1 cellular context compared by ENCODE assay signal in genomic region chr5:172984244-172984953, GRCh38.
A peak's percentile ranks its signal among the peaks of the same experiment; 100 is the strongest.
TF ChIP-seq lines count a peak whose summit lies in the region.

No MANE protein-coding gene starts in this region.

TF ChIP-seq in H1, 55 proteins besides CTCF, POLR2A, EP300 and RAD21 (continued from another document):
- no peak for TF ChIP-seq CHD7 (IDR thresholded peaks at IDR 0.05; ENCODE audit: insufficient replicate concordance, low read length)
- 0 out of 2 replicates have a peak, but pooled peaks have one; percentile 13 for TF ChIP-seq YY1 (IDR thresholded peaks at IDR 0.05; ENCODE audit: low read depth, low read length)
- TF ChIP-seq TAF7 (optimal IDR thresholded peaks at IDR 0.05; ENCODE audit: borderline replicate concordance, low read depth, low read length), result no peak
- TF ChIP-seq NANOG (IDR thresholded peaks at IDR 0.05; ENCODE audit: insufficient read depth, low read depth, low read length, poor library complexity, severe bottlenecking), result no peak
- TF ChIP-seq CHD1 (IDR thresholded peaks at IDR 0.05; ENCODE audit: low read depth, low read length), result no peak
- peak; percentile 44; the same call in 1 of the 2 replicates for TF ChIP-seq CEBPB (IDR thresholded peaks at IDR 0.05; ENCODE audit: low read depth, low read length)
- no peak for TF ChIP-seq SRF (IDR thresholded peaks at IDR 0.05; ENCODE audit: low read depth, low read length)
- TF ChIP-seq ZNF274 (IDR thresholded peaks at IDR 0.05; ENCODE audit: borderline replicate concordance, extremely low read depth, low read length), result no peak
- TF ChIP-seq HDAC2 (IDR thresholded peaks at IDR 0.05; ENCODE audit: borderline replicate concordance in 1 of 2, low read depth in 2 of 2, low read length in 2 of 2), result no peak
- no peak for TF ChIP-seq SP4 (IDR thresholded peaks at IDR 0.05; ENCODE audit: low read length)
- TF ChIP-seq BRCA1 (IDR thresholded peaks at IDR 0.05; ENCODE audit: low read depth, low read length), result no peak
- no peak for TF ChIP-seq E2F6 (IDR thresholded peaks at IDR 0.05)
- TF ChIP-seq MAFK (IDR thresholded peaks at IDR 0.05; ENCODE audit: low read depth, low read length), result peak; percentile 61; the same call in 1 of the 2 replicates
- TF ChIP-seq BACH1 (IDR thresholded peaks at IDR 0.05; ENCODE audit: low read length), result peak; percentile 63
- no peak for TF ChIP-seq CHD2 (IDR thresholded peaks at IDR 0.05; ENCODE audit: low read length)
- peak; percentile 72 for TF ChIP-seq POLR2AphosphoS5 (IDR thresholded peaks at IDR 0.05; ENCODE audit: low read depth, low read length)
- no peak; the same call in 1 of the 2 replicates for TF ChIP-seq TBP (IDR thresholded peaks at IDR 0.05; ENCODE audit: low read depth, low read length)
- peak; percentile 62 for TF ChIP-seq MAX (IDR thresholded peaks at IDR 0.05)
- no peak for TF ChIP-seq RNF2 (IDR thresholded peaks at IDR 0.05; ENCODE audit: borderline replicate concordance, low read depth, low read length, missing control alignments, poor library complexity, severe bottlenecking)
- TF ChIP-seq USF2 (IDR thresholded peaks at IDR 0.05; ENCODE audit: low read length), result no peak
- TF ChIP-seq SP1 (IDR thresholded peaks at IDR 0.05; ENCODE audit: low read depth, low read length), result no peak
- TF ChIP-seq KDM1A (IDR thresholded peaks at IDR 0.05; ENCODE audit: borderline replicate concordance, low read length), result no peak
- no peak for TF ChIP-seq CBX8 (IDR thresholded peaks at IDR 0.05; ENCODE audit: borderline replicate concordance, low read depth, low read length)
- TF ChIP-seq ASH2L (IDR thresholded peaks at IDR 0.05; ENCODE audit: low read length), result no peak
- no peak for TF ChIP-seq SUZ12 (IDR thresholded peaks at IDR 0.05; ENCODE audit: low read length)
- no peak for TF ChIP-seq JUND (IDR thresholded peaks at IDR 0.05; ENCODE audit: low read length)
- TF ChIP-seq JUN (IDR thresholded peaks at IDR 0.05; ENCODE audit: low read depth, low read length), result no peak
- TF ChIP-seq CREB1 (IDR thresholded peaks at IDR 0.05), result no peak
- TF ChIP-seq CTBP2 (IDR thresholded peaks at IDR 0.05; ENCODE audit: borderline replicate concordance, insufficient read depth, insufficient read length, low read length), result no peak
- no peak for TF ChIP-seq SIN3A (conservative IDR thresholded peaks at IDR 0.05 in 1 of 2, IDR thresholded peaks at IDR 0.05 in 1 of 2; ENCODE audit: low read depth in 1 of 2, low read length in 2 of 2)
- no peak for TF ChIP-seq PHF8 (conservative IDR thresholded peaks at IDR 0.05; ENCODE audit: low read depth, low read length)
- TF ChIP-seq HDAC6 (IDR thresholded peaks at IDR 0.05; ENCODE audit: low read depth, low read length), result no peak
- TF ChIP-seq SAP30 (IDR thresholded peaks at IDR 0.05; ENCODE audit: insufficient read depth, insufficient replicate concordance, low read length), result peak; percentile 5
- no peak for TF ChIP-seq SIRT6 (IDR thresholded peaks at IDR 0.05; ENCODE audit: low read length)
- TF ChIP-seq RXRA (IDR thresholded peaks at IDR 0.05; ENCODE audit: insufficient read depth, low read depth, low read length), result no peak
- no peak for TF ChIP-seq SIX5 (IDR thresholded peaks at IDR 0.05; ENCODE audit: low read depth, low read length)
- TF ChIP-seq EGR1 (IDR thresholded peaks at IDR 0.05; ENCODE audit: borderline replicate concordance, low read depth, low read length), result no peak
- TF ChIP-seq RBBP5 (IDR thresholded peaks at IDR 0.05; ENCODE audit: borderline replicate concordance, low read depth, low read length), result no peak
- TF ChIP-seq ATF2 (IDR thresholded peaks at IDR 0.05; ENCODE audit: low read length), result no peak
- no peak for TF ChIP-seq NRF1 (IDR thresholded peaks at IDR 0.05; ENCODE audit: low read depth, low read length)
- no peak for TF ChIP-seq TEAD4 (IDR thresholded peaks at IDR 0.05; ENCODE audit: low read depth, low read length)
- no peak for TF ChIP-seq KDM5A (IDR thresholded peaks at IDR 0.05; ENCODE audit: low read length)
- no peak for TF ChIP-seq CBX5 (IDR thresholded peaks at IDR 0.05; ENCODE audit: low read depth, low read length)
- TF ChIP-seq ATF3 (IDR thresholded peaks at IDR 0.05; ENCODE audit: insufficient read depth, low read depth, low read length), result no peak
- TF ChIP-seq EZH2 (IDR thresholded peaks at IDR 0.05; ENCODE audit: low read depth, low read length, severe bottlenecking), result no peak
- no peak for TF ChIP-seq TCF12 (IDR thresholded peaks at IDR 0.05; ENCODE audit: low read depth, low read length)
- no peak for TF ChIP-seq GTF2F1 (IDR thresholded peaks at IDR 0.05; ENCODE audit: borderline replicate concordance, low read depth, low read length)
- TF ChIP-seq GABPA (IDR thresholded peaks at IDR 0.05; ENCODE audit: borderline replicate concordance, insufficient read depth, low read length), result no peak
- TF ChIP-seq TAF1 (IDR thresholded peaks at IDR 0.05; ENCODE audit: low read depth, low read length), result 0 out of 2 replicates have a peak, but pooled peaks have one; percentile 61
- no peak for TF ChIP-seq BCL11A (IDR thresholded peaks at IDR 0.05; ENCODE audit: low read depth in 2 of 2, low read length in 2 of 2)
- no peak for TF ChIP-seq FOSL1 (IDR thresholded peaks at IDR 0.05; ENCODE audit: insufficient read depth, low read depth, low read length)
- TF ChIP-seq POU5F1 (IDR thresholded peaks at IDR 0.05; ENCODE audit: low read depth, low read length), result no peak
- TF ChIP-seq SP2 (IDR thresholded peaks at IDR 0.05; ENCODE audit: low read length), result no peak
- TF ChIP-seq KDM4A (IDR thresholded peaks at IDR 0.05; ENCODE audit: low read depth, low read length, severe bottlenecking), result no peak
